ENCODE assay signal across 19 cellular contexts in the genomic region with DNA sequence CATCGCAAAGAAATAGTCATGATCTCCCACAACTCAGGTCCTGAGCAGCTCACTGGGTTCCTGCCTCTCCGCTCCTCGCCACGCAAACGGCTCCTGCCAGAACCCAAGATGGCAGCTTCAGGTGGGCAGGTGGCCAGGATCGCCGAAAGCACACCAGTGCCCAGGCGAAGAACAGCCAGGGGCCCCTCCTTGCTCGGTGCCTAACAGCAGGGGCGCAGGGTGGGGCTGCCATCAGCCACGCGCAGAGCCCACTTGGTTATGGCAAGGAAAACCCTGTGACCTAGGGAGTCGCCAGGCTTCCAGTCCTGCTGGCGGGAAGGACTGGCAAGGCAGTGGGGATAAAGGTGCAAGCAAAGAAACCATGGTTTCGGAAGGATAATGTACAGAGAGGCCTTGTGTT. TPM values are rescaled to one million over a fixed set of nuclear protein-coding genes. Genes with fewer than 3 reads are reported as not detected.
DNase-seq lines count a peak whose midpoint lies in the region; ATAC-seq and TF ChIP-seq lines count a peak whose summit lies in the region.
"Had no signal": no experiment of that assay in that cellular context is flagged by ENCODE, and none has a peak within 500 bp of the region (broad histone marks: within the 10 kb centered on the region; RNA-seq: fewer than 3 reads in every experiment).

No MANE protein-coding gene starts in this region.

- no peaks in the 10 kb centered on the region for H3K27me3 ChIP-seq in CD4-positive, alpha-beta T cell (ENCODE audit: control insufficient read depth, insufficient read depth, low read length)
- no peaks in the 10 kb centered on the region for H3K27me3 ChIP-seq in H7 (ENCODE audit: control insufficient read depth, insufficient read depth, low read length)
- no peaks in the 10 kb centered on the region for H3K27me3 ChIP-seq in neural progenitor cell

- H3K4me1 Mint-ChIP-seq in CD4-positive, alpha-beta T cell (ENCODE audit: low read depth) = peaks cover 80% of the 10 kb centered on the region
- H3K4me1 Mint-ChIP-seq in effector memory CD8-positive, alpha-beta T cell (ENCODE audit: low read depth in 2 of 2) = peaks cover 35 to 61% of the 10 kb centered on the region in 2 donors
- peaks cover 9% of the 10 kb centered on the region for H3K4me1 Mint-ChIP-seq in neural progenitor cell

- H3F3A ChIP-seq in neural progenitor cell (ENCODE audit: low read depth) = no peaks in the 10 kb centered on the region

- no peak overlapping the region for H3K4me3 Mint-ChIP-seq in CD4-positive, alpha-beta T cell
- peak overlapping the region; percentile 43 to 47 for H3K4me3 Mint-ChIP-seq in effector memory CD8-positive, alpha-beta T cell
- no peak overlapping the region for H3K4me3 Mint-ChIP-seq in neural progenitor cell

- POLR2A ChIA-PET in CD4-positive, alpha-beta T cell (lab: Charles Lee) = no interaction called here

- DNase-seq in CD4-positive, alpha-beta T cell = no peak
- DNase-seq in H7 (peak; percentile 23), neural progenitor cell (ENCODE audit: low spot score) (no peak), DMS 273 treated with DMSO at 0.1 percent for 48 hours (lab: John Stamatoyannopoulos, UW) (no peak), amygdala (lab: John Stamatoyannopoulos, UW) (no peak)
- no peak for DNase-seq in effector memory CD8-positive, alpha-beta T cell
- DNase-seq: ACHN, C1 segment of cervical spinal cord, NCI-H1417 treated with DMSO at 0.1 percent for 48 hours, NCI-H187 treated with DMSO at 0.1 percent for 48 hours, NCI-H226, NCI-H524, NCI-H82, OCI-M1, SHP77 had no signal

- ATAC-seq in CD4-positive, alpha-beta T cell (ENCODE audit: poor library complexity) = no peak
- no peak for ATAC-seq in effector memory CD8-positive, alpha-beta T cell (replicated peaks)
- no peak for ATAC-seq in GM21381 (IDR thresholded peaks at IDR 0.05; ENCODE audit: unreplicated experiment)
- ATAC-seq: HCT116 had no signal

- no peak overlapping the region for H3K4me2 ChIP-seq in neural progenitor cell
- H3K4me2 ChIP-seq: KMS-11 had no signal

- H3K9ac ChIP-seq in neural progenitor cell = no peak overlapping the region
- H3K9ac ChIP-seq: KMS-11 had no signal

- H3K4me3 ChIP-seq in H7 (ENCODE audit: insufficient read depth, low read depth, low read length) (no peak overlapping the region), neural progenitor cell (no peak overlapping the region)
- H3K4me3 ChIP-seq: SK-N-MC had no signal

- no peak for TF ChIP-seq CTCF in CD4-positive, alpha-beta T cell (IDR thresholded peaks at IDR 0.05)
- TF ChIP-seq CTCF in neural progenitor cell (IDR thresholded peaks at IDR 0.05) = no peak

- CTCF ChIA-PET in CD4-positive, alpha-beta T cell (lab: Charles Lee) = interaction anchor here (1.4 kb wide), 1 partner anchor 27 kb away, joined by 3 read pairs; no protein-coding TSS in a partner anchor

- intact Hi-C loops in CD4-positive, alpha-beta T cell (cut with DNase I, micrococcal nuclease) = no loop called here

- H3K27ac Mint-ChIP-seq in CD4-positive, alpha-beta T cell = peak overlapping the region; percentile 12
- H3K27ac Mint-ChIP-seq in effector memory CD8-positive, alpha-beta T cell = peak overlapping the region; percentile 63 to 73
- H3K27ac Mint-ChIP-seq in neural progenitor cell = no peak overlapping the region

- H3K36me3 ChIP-seq in H7 (replicated peaks; ENCODE audit: control insufficient read depth, insufficient read depth, low read length) (no peaks in the 10 kb centered on the region), neural progenitor cell (no peaks in the 10 kb centered on the region)

- H3K27me3 Mint-ChIP-seq in CD4-positive, alpha-beta T cell = no peaks in the 10 kb centered on the region
- H3K27me3 Mint-ChIP-seq in effector memory CD8-positive, alpha-beta T cell = no peaks in the 10 kb centered on the region
- peaks cover 2% of the 10 kb centered on the region for H3K27me3 Mint-ChIP-seq in neural progenitor cell (ENCODE audit: insufficient read depth, low read depth)

- no peak overlapping the region for H2AFZ ChIP-seq in neural progenitor cell (replicated peaks)

- H3K9me3 ChIP-seq in CD4-positive, alpha-beta T cell (ENCODE audit: control insufficient read depth, low read length) = no peaks in the 10 kb centered on the region
- H3K9me3 ChIP-seq in neural progenitor cell (ENCODE audit: low read depth) = no peaks in the 10 kb centered on the region

- no peak overlapping the region for H3K27ac ChIP-seq in CD4-positive, alpha-beta T cell (ENCODE audit: low read depth, low read length)
- H3K27ac ChIP-seq in neural progenitor cell = peak overlapping the region; percentile 22
- H3K27ac ChIP-seq: KMS-11, SK-N-MC had no signal

- H4K20me1 ChIP-seq in neural progenitor cell (ENCODE audit: low read depth) = peaks cover 81% of the 10 kb centered on the region

- H3K9me3 Mint-ChIP-seq in CD4-positive, alpha-beta T cell = no peaks in the 10 kb centered on the region
- H3K9me3 Mint-ChIP-seq in effector memory CD8-positive, alpha-beta T cell = no peaks in the 10 kb centered on the region
- H3K9me3 Mint-ChIP-seq in neural progenitor cell = peaks cover 7% of the 10 kb centered on the region

- H3K36me3 Mint-ChIP-seq in CD4-positive, alpha-beta T cell (ENCODE audit: low read depth) = peaks cover 9% of the 10 kb centered on the region
- peaks cover 58% of the 10 kb centered on the region for H3K36me3 Mint-ChIP-seq in effector memory CD8-positive, alpha-beta T cell (ENCODE audit: insufficient read depth)
- peaks cover 10% of the 10 kb centered on the region for H3K36me3 Mint-ChIP-seq in neural progenitor cell

- H3K4me1 ChIP-seq in neural progenitor cell = peaks cover 18% of the 10 kb centered on the region

- H3K79me2 ChIP-seq in neural progenitor cell (ENCODE audit: low read depth) = peaks cover 100% of the 10 kb centered on the region

RNA-seq across cellular contexts. Expression of gene ARID4B, which starts 47.5 kb away (rescaled TPM):
- total RNA-seq in CD4-positive, alpha-beta T cell = 100 to 1,000 TPM; 127 to 130 TPM
- 16.0 and 27.0 TPM in 2 replicates for total RNA-seq in H7 (2014; rRNA removed; shearing (Covaris generic))
- 38.5 and 65.8 TPM in 2 replicates for total RNA-seq in neural progenitor cell (ENCODE audit: low replicate concordance)

RNA-seq across cellular contexts. Expression of gene GGPS1, which starts 47.9 kb away (rescaled TPM):
- total RNA-seq in CD4-positive, alpha-beta T cell = 10 to 100 TPM; 20.6 to 20.9 TPM
- total RNA-seq in H7 (2014; rRNA removed; shearing (Covaris generic)) = 52.5 and 53.8 TPM in 2 replicates
- total RNA-seq in neural progenitor cell (ENCODE audit: low replicate concordance) = 52.5 and 65.1 TPM in 2 replicates

Comparison
In these comparisons a context has a peak if more than half of its experiments do, and no peak if none do; other contexts are left out.
1. H3K4me3 Mint-ChIP-seq: peak in effector memory CD8-positive, alpha-beta T cell (2 of 2); none in CD4-positive, alpha-beta T cell (single experiment) and neural progenitor cell (single experiment).